8 cellular contexts compared by ENCODE assay signal in genomic region chr2:62216616-62217015, GRCh38. TPM values are rescaled to one million over a fixed set of nuclear protein-coding genes. Genes with fewer than 3 reads are reported as not detected.
DNase-seq lines count a peak whose midpoint lies in the region; ATAC-seq and TF ChIP-seq lines count a peak whose summit lies in the region.

No MANE protein-coding gene starts in this region.

- DNase-seq in SKM-1 treated with dmso at 0.1 percent for 144 hours (lab: John Stamatoyannopoulos, UW; ENCODE audit: unreplicated experiment) (peak; percentile 33), SKM-1 (lab: John Stamatoyannopoulos, UW; ENCODE audit: unreplicated experiment) (no peak), brain microvascular endothelial cell (peak; percentile 96), left lobe of liver (ENCODE audit: low spot score) (no peak), suprapubic skin (ENCODE audit: low spot score in 2 of 2) (no peak), islet precursor cell (no peak), COLO668 (lab: John Stamatoyannopoulos, UW; ENCODE audit: unreplicated experiment) (no peak), NAMALWA (ENCODE audit: low spot score) (no peak)

- H3K36me3 ChIP-seq in brain microvascular endothelial cell (replicated peaks) (no peaks in the 10 kb centered on the region), suprapubic skin (no peaks in the 10 kb centered on the region)

- H3K4me3 ChIP-seq in brain microvascular endothelial cell (ENCODE audit: low read depth, low read length) (no peak overlapping the region), suprapubic skin (no peak overlapping the region)

- no peak for TF ChIP-seq EP300 in suprapubic skin (IDR thresholded peaks at IDR 0.05)

- no peak for TF ChIP-seq POLR2A in suprapubic skin (IDR thresholded peaks at IDR 0.05)

- H3K4me1 ChIP-seq in suprapubic skin, result peaks cover 49% of the 10 kb centered on the region

- H3K27ac ChIP-seq in brain microvascular endothelial cell (peak overlapping the region; percentile 85), suprapubic skin (peak overlapping the region; percentile 65)

- peak; percentile 49 for ATAC-seq in left lobe of liver

- TF ChIP-seq CTCF in brain microvascular endothelial cell (IDR thresholded peaks at IDR 0.05; ENCODE audit: low read depth, low read length, missing control alignments) (no peak), suprapubic skin (IDR thresholded peaks at IDR 0.05) (no peak)

- in situ Hi-C loops in brain microvascular endothelial cell (cut with HindIII; ENCODE audit: low pct_ligation_motif_present, low sequenced_read_pairs), result no loop called here

- H3K9me3 ChIP-seq in suprapubic skin, result no peaks in the 10 kb centered on the region

- H3K27me3 ChIP-seq in brain microvascular endothelial cell (replicated peaks) (no peaks in the 10 kb centered on the region), suprapubic skin (no peaks in the 10 kb centered on the region)

- 61% methylated on average over 8 of the region's 8 CpGs for WGBS in suprapubic skin

RNA-seq across cellular contexts. Expression of gene B3GNT2, which starts 20.7 kb away (rescaled TPM):
- 9.7 TPM for total RNA-seq in left lobe of liver
- total RNA-seq in suprapubic skin, result 10 to 100 TPM; 16.9 to 36.9 (median 20.3) TPM

Comparison
In these comparisons a context has a peak if more than half of its experiments do, and no peak if none do; other contexts are left out.
1. DNase-seq: peak in SKM-1 treated with dmso at 0.1 percent for 144 hours (single experiment) and brain microvascular endothelial cell (single experiment); none in SKM-1 (single experiment), left lobe of liver (single experiment), suprapubic skin (0 of 2), islet precursor cell (single experiment), COLO668 (single experiment) and NAMALWA (single experiment).